ENCODE assay signal across 6 cellular contexts in genomic region chr11:64241175-64241429, GRCh38. TPM values are rescaled to one million over a fixed set of nuclear protein-coding genes. Genes with fewer than 3 reads are reported as not detected.
DNase-seq lines count a peak whose midpoint lies in the region; ATAC-seq lines count a peak whose summit lies in the region.

No MANE protein-coding gene starts in this region.

- H3K27me3 Mint-ChIP-seq in activated T-cell treated with anti-CD3 and anti-CD28 coated beads, Interleukin-2, amount 50 U/mL, for 72 hours (ENCODE audit: low read depth): no peaks in the 10 kb centered on the region
- H3K27me3 Mint-ChIP-seq in dendritic cell treated with granulocyte-macrophage colony-stimulating factor and Interleukin-4, amounts not matched to agents 40 ng/mL and 50 ng/mL, for 4 days: no peaks in the 10 kb centered on the region

- peak; percentile 83 to 87 for ATAC-seq in activated T-cell treated with anti-CD3 and anti-CD28 coated beads, Interleukin-2, amount 50 U/mL, for 72 hours (replicated peaks in 1 of 2)
- ATAC-seq in HG03097 (IDR thresholded peaks at IDR 0.05; ENCODE audit: low FRiP score, unreplicated experiment): no peak

- H3K9me3 Mint-ChIP-seq in activated T-cell treated with anti-CD3 and anti-CD28 coated beads, Interleukin-2, amount 50 U/mL, for 72 hours: no peaks in the 10 kb centered on the region
- no peaks in the 10 kb centered on the region for H3K9me3 Mint-ChIP-seq in dendritic cell treated with granulocyte-macrophage colony-stimulating factor and Interleukin-4, amounts not matched to agents 40 ng/mL and 50 ng/mL, for 4 days

- H3K4me1 ChIP-seq in rectal smooth muscle tissue (ENCODE audit: control insufficient read depth, insufficient read depth, low read length): peaks cover 6% of the 10 kb centered on the region

- intact Hi-C loops in dendritic cell treated with granulocyte-macrophage colony-stimulating factor and Interleukin-4, amounts not matched to agents 40 ng/mL and 50 ng/mL, for 4 days (cut with micrococcal nuclease): loop anchor here (2.0 kb wide), 1 partner anchor 30 kb away; no protein-coding TSS in a partner anchor

- H3K27me3 ChIP-seq in rectal smooth muscle tissue (ENCODE audit: control insufficient read depth, insufficient read depth, low read length): no peaks in the 10 kb centered on the region

- H3K36me3 Mint-ChIP-seq in activated T-cell treated with anti-CD3 and anti-CD28 coated beads, Interleukin-2, amount 50 U/mL, for 72 hours (ENCODE audit: insufficient read depth in 2 of 2): peaks cover 1% of the 10 kb centered on the region in 2 donors
- H3K36me3 Mint-ChIP-seq in dendritic cell treated with granulocyte-macrophage colony-stimulating factor and Interleukin-4, amounts not matched to agents 40 ng/mL and 50 ng/mL, for 4 days (ENCODE audit: low read depth): peaks cover 85% of the 10 kb centered on the region

- peak overlapping the region; percentile 100 for H3K27ac ChIP-seq in rectal smooth muscle tissue (ENCODE audit: low read depth, low read length)

- peaks cover 6% of the 10 kb centered on the region for H3K36me3 ChIP-seq in rectal smooth muscle tissue (ENCODE audit: control insufficient read depth, insufficient read depth, low read length)

- H3K4me3 ChIP-seq in rectal smooth muscle tissue (ENCODE audit: low read length): peak overlapping the region; percentile 73

- H3K4me1 Mint-ChIP-seq in activated T-cell treated with anti-CD3 and anti-CD28 coated beads, Interleukin-2, amount 50 U/mL, for 72 hours (ENCODE audit: low read depth): peaks cover 33% of the 10 kb centered on the region
- peaks cover 83% of the 10 kb centered on the region for H3K4me1 Mint-ChIP-seq in dendritic cell treated with granulocyte-macrophage colony-stimulating factor and Interleukin-4, amounts not matched to agents 40 ng/mL and 50 ng/mL, for 4 days (ENCODE audit: low read depth)

- no peak for DNase-seq in activated T-cell treated with anti-CD3 and anti-CD28 coated beads, Interleukin-2, amount 50 U/mL, for 72 hours
- DNase-seq in activated T-cell treated with anti-CD3 and anti-CD28 coated beads for 4 hours (no peak), mucosa of gallbladder (ENCODE audit: low spot score) (no peak)

- H3K4me3 Mint-ChIP-seq in activated T-cell treated with anti-CD3 and anti-CD28 coated beads, Interleukin-2, amount 50 U/mL, for 72 hours: peak overlapping the region; percentile 88 to 93
- peak overlapping the region; percentile 83 for H3K4me3 Mint-ChIP-seq in dendritic cell treated with granulocyte-macrophage colony-stimulating factor and Interleukin-4, amounts not matched to agents 40 ng/mL and 50 ng/mL, for 4 days

- peak overlapping the region; percentile 33 for H3K9ac ChIP-seq in rectal smooth muscle tissue (ENCODE audit: low read length)

- H3K27ac Mint-ChIP-seq in activated T-cell treated with anti-CD3 and anti-CD28 coated beads, Interleukin-2, amount 50 U/mL, for 72 hours: peak overlapping the region; percentile 88
- peak overlapping the region; percentile 99 for H3K27ac Mint-ChIP-seq in dendritic cell treated with granulocyte-macrophage colony-stimulating factor and Interleukin-4, amounts not matched to agents 40 ng/mL and 50 ng/mL, for 4 days

RNA-seq across cellular contexts. Expression of gene FKBP2, which starts 0.2 kb away (rescaled TPM):
- total RNA-seq in activated T-cell treated with anti-CD3 and anti-CD28 coated beads, Interleukin-2, amount 50 U/mL, for 72 hours: 10 to 100 TPM; 34.2 to 41.5 TPM
- 120 TPM for total RNA-seq in mucosa of gallbladder

RNA-seq across cellular contexts. Expression of gene PPP1R14B, which starts 5.6 kb away (rescaled TPM):
- total RNA-seq in activated T-cell treated with anti-CD3 and anti-CD28 coated beads, Interleukin-2, amount 50 U/mL, for 72 hours: 100 to 1,000 TPM; 121 to 149 TPM
- total RNA-seq in mucosa of gallbladder: 74.7 TPM

RNA-seq across cellular contexts. Expression of gene VEGFB, which starts 6.7 kb away (rescaled TPM):
- 10 to 100 TPM; 65.4 to 67.3 TPM for total RNA-seq in activated T-cell treated with anti-CD3 and anti-CD28 coated beads, Interleukin-2, amount 50 U/mL, for 72 hours
- 104 TPM for total RNA-seq in mucosa of gallbladder

RNA-seq across cellular contexts. Expression of gene PLCB3, which starts 10.2 kb away (rescaled TPM):
- 10 to 100 TPM in 1 of 2 donors, 1 to 10 TPM in 1; 9.1 to 10.5 TPM for total RNA-seq in activated T-cell treated with anti-CD3 and anti-CD28 coated beads, Interleukin-2, amount 50 U/mL, for 72 hours
- total RNA-seq in mucosa of gallbladder: 42.4 TPM

RNA-seq across cellular contexts. Expression of gene DNAJC4, which starts 10.8 kb away (rescaled TPM):
- 10 to 100 TPM; 42.2 to 54.1 TPM for total RNA-seq in activated T-cell treated with anti-CD3 and anti-CD28 coated beads, Interleukin-2, amount 50 U/mL, for 72 hours
- total RNA-seq in mucosa of gallbladder: 62.7 TPM
